ENCODE assay signal across 6 cellular contexts in the genomic region with DNA sequence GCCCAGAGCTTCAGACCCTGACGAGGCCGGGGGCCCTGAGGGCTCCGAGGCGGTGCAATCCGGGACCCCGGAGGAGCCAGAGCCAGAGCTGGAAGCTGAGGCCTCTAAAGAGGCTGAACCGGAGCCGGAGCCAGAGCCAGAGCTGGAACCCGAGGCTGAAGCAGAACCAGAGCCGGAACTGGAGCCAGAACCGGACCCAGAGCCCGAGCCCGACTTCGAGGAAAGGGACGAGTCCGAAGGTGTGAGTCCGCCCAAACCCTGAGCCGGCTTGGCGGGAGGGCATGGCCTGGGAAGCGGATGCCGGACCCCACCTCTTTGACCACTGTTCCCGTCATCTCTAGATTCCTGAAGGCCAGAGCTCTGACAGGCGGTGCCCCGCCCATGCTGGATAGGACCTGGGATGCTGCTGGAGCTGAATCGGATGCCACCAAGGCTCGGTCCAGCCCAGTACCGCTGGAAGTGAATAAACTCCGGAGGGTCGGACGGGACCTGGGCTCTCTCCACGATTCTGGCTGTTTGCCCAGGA. TPM values are rescaled to one million over a fixed set of nuclear protein-coding genes. Genes with fewer than 3 reads are reported as not detected.
A peak's percentile ranks its signal among the peaks of the same experiment; 100 is the strongest.
DNase-seq lines count a peak whose midpoint lies in the region; ATAC-seq, FAIRE-seq and TF ChIP-seq lines count a peak whose summit lies in the region.

No MANE protein-coding gene starts in this region.

- DNase-seq in caudate nucleus (lab: John Stamatoyannopoulos, UW) = no peak
- DNase-seq in pancreas = peak in 2 of 6 donors; percentile 55 to 86
- no peak for DNase-seq in NCI-H1105 (lab: John Stamatoyannopoulos, UW)
- DNase-seq in activated CD4-positive, alpha-beta T cell treated with anti-CD3 and anti-CD28 coated beads, Interleukin-2, amount 10 ng/mL, durations not matched to agents 7 days and 5 days = no peak
- no peak for DNase-seq in AG20443 (ENCODE audit: low spot score)

- intact Hi-C loops in pancreas (cut with DNase I) = no loop called here

- H3K27me3 ChIP-seq in HUES48 (ENCODE audit: control insufficient read depth, insufficient read depth, low read length) (peaks cover 77% of the 10 kb centered on the region), pancreas (no peaks in the 10 kb centered on the region)

- 75 to 76% methylated on average over 31 of the region's 31 CpGs for WGBS in pancreas, 2 donors

- H3K4me3 ChIP-seq in HUES48 (ENCODE audit: low read depth, low read length) = peak overlapping the region; percentile 60
- H3K4me3 ChIP-seq in pancreas = peak overlapping the region in 2 of 4 donors; percentile 32 to 36

- no peak overlapping the region for H3K9ac ChIP-seq in HUES48 (ENCODE audit: low read depth, low read length)

- H3K9me3 Mint-ChIP-seq in activated CD4-positive, alpha-beta T cell treated with anti-CD3 and anti-CD28 coated beads, Interleukin-2, amount 10 ng/mL, durations not matched to agents 7 days and 5 days = no peaks in the 10 kb centered on the region

- H3K36me3 Mint-ChIP-seq in activated CD4-positive, alpha-beta T cell treated with anti-CD3 and anti-CD28 coated beads, Interleukin-2, amount 10 ng/mL, durations not matched to agents 7 days and 5 days (ENCODE audit: low read depth) = peaks cover 8% of the 10 kb centered on the region

- H3K27ac ChIP-seq in HUES48 (ENCODE audit: low read depth, low read length) = no peak overlapping the region
- H3K27ac ChIP-seq in caudate nucleus (ENCODE audit: low read depth, low read length) = peak overlapping the region; percentile 64
- H3K27ac ChIP-seq in pancreas = peak overlapping the region; percentile 58 to 85 (median 81)

- H3K27ac Mint-ChIP-seq in activated CD4-positive, alpha-beta T cell treated with anti-CD3 and anti-CD28 coated beads, Interleukin-2, amount 10 ng/mL, durations not matched to agents 7 days and 5 days = no peak overlapping the region

- FAIRE-seq in pancreas (lab: Jason Lieb, UNC) = no peak

- peaks cover 21% of the 10 kb centered on the region for H3K4me1 ChIP-seq in HUES48 (ENCODE audit: control insufficient read depth, insufficient read depth, low read length)
- peaks cover 0 to 19% (median 3%) of the 10 kb centered on the region in 3 donors for H3K4me1 ChIP-seq in pancreas

- POLR2A ChIA-PET in activated CD4-positive, alpha-beta T cell treated with anti-CD3 and anti-CD28 coated beads, Interleukin-2, amount 10 ng/mL, durations not matched to agents 7 days and 5 days (lab: Charles Lee) = no interaction called here

- H3K27me3 Mint-ChIP-seq in activated CD4-positive, alpha-beta T cell treated with anti-CD3 and anti-CD28 coated beads, Interleukin-2, amount 10 ng/mL, durations not matched to agents 7 days and 5 days = peaks cover 43% of the 10 kb centered on the region

- no peak overlapping the region for H3K4me3 Mint-ChIP-seq in activated CD4-positive, alpha-beta T cell treated with anti-CD3 and anti-CD28 coated beads, Interleukin-2, amount 10 ng/mL, durations not matched to agents 7 days and 5 days

- no peaks in the 10 kb centered on the region for H3K9me3 ChIP-seq in HUES48 (ENCODE audit: control insufficient read depth, insufficient read depth, low read length)
- no peaks in the 10 kb centered on the region for H3K9me3 ChIP-seq in pancreas

- H3K4me1 Mint-ChIP-seq in activated CD4-positive, alpha-beta T cell treated with anti-CD3 and anti-CD28 coated beads, Interleukin-2, amount 10 ng/mL, durations not matched to agents 7 days and 5 days = peaks cover 64% of the 10 kb centered on the region

- ATAC-seq in pancreas = no peak

- CTCF ChIA-PET in activated CD4-positive, alpha-beta T cell treated with anti-CD3 and anti-CD28 coated beads, Interleukin-2, amount 10 ng/mL, durations not matched to agents 7 days and 5 days (lab: Charles Lee) = interaction anchor here (1.3 to 11.2 kb wide), 13 partner anchors 10 to 279 kb away, joined by 3 to 137 read pairs (median 6); partner anchors contain the start of genes CES3, FBXL8, HSF4 and MATCAP1

- H3K36me3 ChIP-seq in HUES48 (ENCODE audit: control insufficient read depth, insufficient read depth, low read length) (no peaks in the 10 kb centered on the region), pancreas (no peaks in the 10 kb centered on the region)

- TF ChIP-seq CTCF in pancreas (IDR thresholded peaks at IDR 0.05) = no peak

RNA-seq across cellular contexts. Expression of gene NOL3, which starts 4.4 kb away (rescaled TPM):
- total RNA-seq in pancreas = 10 to 100 TPM; 15.2 to 31.2 (median 19.8) TPM
- polyA plus RNA-seq in pancreas = 100 to 1,000 TPM in 1 of 2 donors, 10 to 100 TPM in 1; 84.5 to 119 TPM
- total RNA-seq in activated CD4-positive, alpha-beta T cell treated with anti-CD3 and anti-CD28 coated beads, Interleukin-2, amount 10 ng/mL, durations not matched to agents 7 days and 5 days = 10 to 100 TPM in 1 of 2 experiments, 1 to 10 TPM in 1; 8.9 to 13.3 TPM

RNA-seq across cellular contexts. Expression of gene MATCAP1, which starts 9.0 kb away (rescaled TPM):
- 10 to 100 TPM in 3 of 6 donors, 1 to 10 TPM in 3; 4.8 to 22.3 (median 10.4) TPM for total RNA-seq in pancreas
- 10 to 100 TPM; 51.2 to 55.6 TPM for polyA plus RNA-seq in pancreas
- 10 to 100 TPM; 47.5 to 51.4 TPM for total RNA-seq in activated CD4-positive, alpha-beta T cell treated with anti-CD3 and anti-CD28 coated beads, Interleukin-2, amount 10 ng/mL, durations not matched to agents 7 days and 5 days

RNA-seq across cellular contexts. Expression of gene HSF4, which starts 10.2 kb away (rescaled TPM):
- 10 to 100 TPM; 34.9 to 70.0 (median 49.1) TPM for total RNA-seq in pancreas
- polyA plus RNA-seq in pancreas = 100 to 1,000 TPM; 310 to 330 TPM
- total RNA-seq in activated CD4-positive, alpha-beta T cell treated with anti-CD3 and anti-CD28 coated beads, Interleukin-2, amount 10 ng/mL, durations not matched to agents 7 days and 5 days = 10 to 100 TPM; 49.6 to 58.1 TPM

RNA-seq across cellular contexts. Expression of gene FBXL8, which starts 15.0 kb away (rescaled TPM):
- total RNA-seq in pancreas = 10 to 100 TPM; 12.9 to 31.7 (median 24.2) TPM
- polyA plus RNA-seq in pancreas = 10 to 100 TPM; 41.6 to 86.2 TPM
- 10 to 100 TPM; 35.7 to 46.6 TPM for total RNA-seq in activated CD4-positive, alpha-beta T cell treated with anti-CD3 and anti-CD28 coated beads, Interleukin-2, amount 10 ng/mL, durations not matched to agents 7 days and 5 days

RNA-seq across cellular contexts. Expression of gene TRADD, which starts 15.1 kb away (rescaled TPM):
- 10 to 100 TPM in 4 of 6 donors, 1 to 10 TPM in 2; 9.4 to 17.4 (median 11.5) TPM for total RNA-seq in pancreas
- polyA plus RNA-seq in pancreas = 10 to 100 TPM; 21.3 to 33.3 TPM
- 10 to 100 TPM; 47.2 to 57.5 TPM for total RNA-seq in activated CD4-positive, alpha-beta T cell treated with anti-CD3 and anti-CD28 coated beads, Interleukin-2, amount 10 ng/mL, durations not matched to agents 7 days and 5 days
